Comparison of ENCODE assay signal across 21 cellular contexts in the genomic region with DNA sequence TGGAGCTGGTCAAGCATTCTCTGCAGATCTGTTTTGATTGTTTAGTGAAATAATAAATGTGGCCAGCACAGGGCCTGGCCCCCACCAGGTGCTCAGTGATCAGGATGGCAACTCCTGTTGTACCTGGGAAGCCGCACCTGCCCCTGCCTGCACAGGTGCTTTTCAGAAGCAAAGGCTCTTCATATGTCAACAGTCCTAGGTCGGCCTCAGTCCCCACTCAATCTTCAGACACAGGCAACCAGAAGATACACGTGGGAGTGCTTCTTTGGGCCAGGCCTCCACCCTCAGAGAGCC.
"Had no signal": no experiment of that assay in that cellular context is flagged by ENCODE, and none has a peak within 500 bp of the region (broad histone marks: within the 10 kb centered on the region; RNA-seq: fewer than 3 reads in every experiment).

No MANE protein-coding gene starts in this region.

- H3K27ac ChIP-seq: adrenal gland, colonic mucosa, esophagus muscularis mucosa, left lung, sigmoid colon, stomach, suprapubic skin, tibial nerve had no signal

- DNase-seq: activated CD8-positive, alpha-beta memory T cell treated with anti-CD3 and anti-CD28 coated beads for 24 hours; activated CD8-positive, alpha-beta memory T cell treated with anti-CD3 and anti-CD28 coated beads, Interleukin-2, amount 50 U/mL, for 4 hours; activated naive CD4-positive, alpha-beta T cell; activated T-cell treated with anti-CD3 and anti-CD28 coated beads, Interleukin-2, amount 50 U/mL, for 4 hours; adrenal gland; central memory CD4-positive, alpha-beta T cell; colonic mucosa; hippocampal formation; kidney glomerular epithelial cell; left lung; naive thymus-derived CD4-positive, alpha-beta T cell; sigmoid colon; stimulated activated CD4-positive, alpha-beta T cell treated with anti-CD3 and anti-CD28 coated beads, Interleukin-15, amount 100 ng/mL, for 24 hours; stomach had no signal

- H3K27me3 ChIP-seq: adrenal gland, colonic mucosa, esophagus muscularis mucosa, sigmoid colon, suprapubic skin, tibial nerve had no signal

- ATAC-seq: activated T-cell treated with anti-CD3 and anti-CD28 coated beads, Interleukin-2, amount 50 U/mL, for 4 hours; left lung; naive thymus-derived CD4-positive, alpha-beta T cell; stimulated activated memory B cell treated with anti-CD40 and anti-IgM and Interleukin-4, amounts not matched to agents 10 μg/mL and 1 μg/mL and 100 μg/mL, for 72 hours; WTC11 had no signal

- H3K4me3 ChIP-seq: adrenal gland, colonic mucosa, dorsolateral prefrontal cortex, esophagus muscularis mucosa, left lung, sigmoid colon, smooth muscle cell, stomach, suprapubic skin, tibial nerve had no signal

- H3K36me3 ChIP-seq: adrenal gland, colonic mucosa, esophagus muscularis mucosa, left lung, sigmoid colon, stomach, suprapubic skin, tibial nerve had no signal

- H3K9me3 ChIP-seq: adrenal gland, colonic mucosa, esophagus muscularis mucosa, left lung, sigmoid colon, stomach, suprapubic skin, tibial nerve had no signal
